ENCODE assay signal across 1 cellular context in genomic region chr6:147849401-147849800, GRCh38.
TF ChIP-seq lines count a peak whose summit lies in the region.

No MANE protein-coding gene starts in this region.

TF ChIP-seq in HepG2, 621 proteins besides CTCF, POLR2A, EP300 and RAD21 (continued from another document):
- TF ChIP-seq, protein P1, sequence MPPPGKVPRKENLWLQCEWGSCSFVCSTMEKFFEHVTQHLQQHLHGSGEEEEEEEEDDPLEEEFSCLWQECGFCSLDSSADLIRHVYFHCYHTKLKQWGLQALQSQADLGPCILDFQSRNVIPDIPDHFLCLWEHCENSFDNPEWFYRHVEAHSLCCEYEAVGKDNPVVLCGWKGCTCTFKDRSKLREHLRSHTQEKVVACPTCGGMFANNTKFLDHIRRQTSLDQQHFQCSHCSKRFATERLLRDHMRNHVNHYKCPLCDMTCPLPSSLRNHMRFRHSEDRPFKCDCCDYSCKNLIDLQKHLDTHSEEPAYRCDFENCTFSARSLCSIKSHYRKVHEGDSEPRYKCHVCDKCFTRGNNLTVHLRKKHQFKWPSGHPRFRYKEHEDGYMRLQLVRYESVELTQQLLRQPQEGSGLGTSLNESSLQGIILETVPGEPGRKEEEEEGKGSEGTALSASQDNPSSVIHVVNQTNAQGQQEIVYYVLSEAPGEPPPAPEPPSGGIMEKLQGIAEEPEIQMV (CRISPR knock-in tag; IDR thresholded peaks at IDR 0.05; ENCODE audit: low read depth) = no peak
- no peak for TF ChIP-seq ZFP41 (CRISPR knock-in tag; IDR thresholded peaks at IDR 0.05; ENCODE audit: borderline replicate concordance)
- no peak for TF ChIP-seq SMARCC2 (IDR thresholded peaks at IDR 0.05)
